26 cellular contexts compared by ENCODE assay signal in genomic region chr10:60147025-60147424, GRCh38.
"Had no signal": no experiment of that assay in that cellular context is flagged by ENCODE, and none has a peak within 500 bp of the region (broad histone marks: within the 10 kb centered on the region; RNA-seq: fewer than 3 reads in every experiment).

No MANE protein-coding gene starts in this region.

- H3K27me3 Mint-ChIP-seq: activated CD4-positive, alpha-beta T cell treated with anti-CD3 and anti-CD28 coated beads, Interleukin-2, amount 10 ng/mL, durations not matched to agents 7 days and 5 days; activated naive CD4-positive, alpha-beta T cell treated with anti-CD3 and anti-CD28 coated beads, Interleukin-2, amount 10 ng/mL, durations not matched to agents 7 days and 5 days; activated naive CD8-positive, alpha-beta T cell treated with anti-CD3 and anti-CD28 coated beads, Interleukin-2, amount 50 U/mL, for 24 hours; stimulated activated naive B cell treated with anti-CD40 and anti-IgM and Interleukin-4, amounts not matched to agents 10 μg/mL and 1 μg/mL and 100 μg/mL, for 72 hours; T-cell had no signal

- H3K36me3 ChIP-seq: breast epithelium, gastroesophageal sphincter, thyroid gland, vagina had no signal

- H3K27ac ChIP-seq: breast epithelium, psoas muscle, spleen, vagina had no signal

- H3K4me3 ChIP-seq: breast epithelium, gastroesophageal sphincter, lung, psoas muscle, spleen, thyroid gland, vagina had no signal

- FAIRE-seq: islet of Langerhans had no signal

- H3K4me1 Mint-ChIP-seq: activated CD4-positive, alpha-beta T cell treated with anti-CD3 and anti-CD28 coated beads, Interleukin-2, amount 10 ng/mL, durations not matched to agents 7 days and 5 days; activated naive CD4-positive, alpha-beta T cell treated with anti-CD3 and anti-CD28 coated beads, Interleukin-2, amount 10 ng/mL, durations not matched to agents 7 days and 5 days; activated naive CD8-positive, alpha-beta T cell treated with anti-CD3 and anti-CD28 coated beads, Interleukin-2, amount 50 U/mL, for 24 hours; stimulated activated naive B cell treated with anti-CD40 and anti-IgM and Interleukin-4, amounts not matched to agents 10 μg/mL and 1 μg/mL and 100 μg/mL, for 72 hours had no signal

- H3K27ac Mint-ChIP-seq: activated CD4-positive, alpha-beta T cell treated with anti-CD3 and anti-CD28 coated beads, Interleukin-2, amount 10 ng/mL, durations not matched to agents 7 days and 5 days; activated CD8-positive, alpha-beta T cell treated with anti-CD3 and anti-CD28 coated beads, Interleukin-2, amount 10 ng/mL, durations not matched to agents 7 days and 5 days; activated naive CD4-positive, alpha-beta T cell treated with anti-CD3 and anti-CD28 coated beads, Interleukin-2, amount 10 ng/mL, durations not matched to agents 7 days and 5 days; activated naive CD8-positive, alpha-beta T cell treated with anti-CD3 and anti-CD28 coated beads, Interleukin-2, amount 50 U/mL, for 24 hours; dendritic cell treated with granulocyte-macrophage colony-stimulating factor and Interleukin-4, amounts not matched to agents 40 ng/mL and 50 ng/mL, for 4 days; stimulated activated naive B cell treated with anti-CD40 and anti-IgM and Interleukin-4, amounts not matched to agents 10 μg/mL and 1 μg/mL and 100 μg/mL, for 72 hours; T-cell had no signal

- H3K4me3 Mint-ChIP-seq: activated CD4-positive, alpha-beta T cell treated with anti-CD3 and anti-CD28 coated beads, Interleukin-2, amount 10 ng/mL, durations not matched to agents 7 days and 5 days; activated CD8-positive, alpha-beta T cell treated with anti-CD3 and anti-CD28 coated beads, Interleukin-2, amount 10 ng/mL, durations not matched to agents 7 days and 5 days; activated naive CD4-positive, alpha-beta T cell treated with anti-CD3 and anti-CD28 coated beads, Interleukin-2, amount 10 ng/mL, durations not matched to agents 7 days and 5 days; activated naive CD8-positive, alpha-beta T cell treated with anti-CD3 and anti-CD28 coated beads, Interleukin-2, amount 50 U/mL, for 24 hours; dendritic cell treated with granulocyte-macrophage colony-stimulating factor and Interleukin-4, amounts not matched to agents 40 ng/mL and 50 ng/mL, for 4 days; nephron progenitor cell; stimulated activated naive B cell treated with anti-CD40 and anti-IgM and Interleukin-4, amounts not matched to agents 10 μg/mL and 1 μg/mL and 100 μg/mL, for 72 hours; T-cell had no signal

- H3K27me3 ChIP-seq: breast epithelium, gastroesophageal sphincter, spleen, thyroid gland, vagina had no signal

- H3K9me3 ChIP-seq: breast epithelium, gastroesophageal sphincter, psoas muscle, spleen, thyroid gland, vagina had no signal

- ATAC-seq: activated CD8-positive, alpha-beta T cell treated with anti-CD3 and anti-CD28 coated beads, Interleukin-2, amount 10 ng/mL, durations not matched to agents 7 days and 5 days; activated naive CD8-positive, alpha-beta T cell treated with anti-CD3 and anti-CD28 coated beads, Interleukin-2, amount 50 U/mL, for 24 hours; esophagus mucosa; gastroesophageal sphincter; left colon; psoas muscle; SK-N-SH treated with all-trans-retinoic acid at 6 μM for 48 hours; stimulated activated naive B cell treated with anti-CD40 and anti-IgM and Interleukin-4, amounts not matched to agents 10 μg/mL and 1 μg/mL and 100 μg/mL, for 72 hours; T-cell had no signal

- H3K4me1 ChIP-seq: breast epithelium, spleen had no signal

- H3K9me3 Mint-ChIP-seq: activated naive CD8-positive, alpha-beta T cell treated with anti-CD3 and anti-CD28 coated beads, Interleukin-2, amount 50 U/mL, for 24 hours; T-cell had no signal

- DNase-seq: activated CD4-positive, alpha-beta T cell treated with anti-CD3 and anti-CD28 coated beads, Interleukin-2, amount 10 ng/mL, durations not matched to agents 7 days and 5 days; activated CD8-positive, alpha-beta memory T cell treated with anti-CD3 and anti-CD28 coated beads, Interleukin-2, amount 50 U/mL, for 4 hours; activated CD8-positive, alpha-beta T cell treated with anti-CD3 and anti-CD28 coated beads, Interleukin-2, amount 10 ng/mL, durations not matched to agents 7 days and 5 days; activated effector memory CD4-positive, alpha-beta T cell treated with Interleukin-2 at 50 U/mL for 16 hours; activated naive CD4-positive, alpha-beta T cell treated with anti-CD3 and anti-CD28 coated beads, Interleukin-2, amount 10 ng/mL, durations not matched to agents 7 days and 5 days; activated naive CD8-positive, alpha-beta T cell treated with anti-CD3 and anti-CD28 coated beads, Interleukin-2, amount 50 U/mL, for 24 hours; activated T-cell treated with anti-CD3 and anti-CD28 coated beads, Interleukin-2, amount 50 U/mL, for 48 hours; effector CD8-positive, alpha-beta T cell; left colon; midbrain; nephron progenitor cell; psoas muscle; spleen; stimulated activated CD4-positive, alpha-beta T cell treated with anti-CD3 and anti-CD28 coated beads, Interleukin-4, amount 100 ng/mL, for 4 hours; stimulated activated naive B cell treated with anti-CD40 and anti-IgM and Interleukin-4, amounts not matched to agents 10 μg/mL and 1 μg/mL and 100 μg/mL, for 72 hours; T-cell; T1000; thyroid gland had no signal
